Comparison of ENCODE assay signal across 19 cellular contexts in the genomic region with DNA sequence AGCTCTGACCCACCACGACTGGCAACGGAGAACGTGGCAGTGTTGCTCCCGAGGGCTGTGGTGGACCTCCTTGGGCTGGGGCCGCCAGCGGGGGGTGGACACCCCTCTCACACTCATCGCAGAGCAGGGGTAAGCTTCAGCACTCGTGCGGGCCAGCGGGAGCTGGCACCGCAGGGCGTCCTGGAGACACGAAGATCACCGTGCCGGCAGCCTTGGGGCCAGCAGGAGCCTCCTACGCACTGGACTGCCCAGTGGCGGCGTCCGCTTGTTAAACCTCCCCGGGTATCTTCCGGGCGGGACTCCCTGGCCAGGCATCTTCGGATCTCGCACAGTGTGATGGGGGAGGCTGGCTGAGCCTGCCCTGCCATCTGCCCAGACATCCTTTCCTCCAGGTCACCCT.
"Had no signal": no experiment of that assay in that cellular context is flagged by ENCODE, and none has a peak within 500 bp of the region (broad histone marks: within the 10 kb centered on the region; RNA-seq: fewer than 3 reads in every experiment).

No MANE protein-coding gene starts in this region.

- H3K27ac ChIP-seq: coronary artery, esophagus squamous epithelium, prostate gland, spleen, tibial nerve had no signal

- H3K36me3 ChIP-seq: esophagus squamous epithelium, prostate gland, tibial nerve had no signal

- ATAC-seq: left cardiac atrium; sciatic nerve; stimulated activated naive B cell treated with anti-CD40 and anti-IgM and Interleukin-4, amounts not matched to agents 10 μg/mL and 1 μg/mL and 100 μg/mL, for 72 hours; WTC11 had no signal

- FAIRE-seq: urothelium cell line had no signal

- DNase-seq: activated CD4-positive, alpha-beta memory T cell treated with anti-CD3 and anti-CD28 coated beads for 36 hours; activated CD4-positive, alpha-beta T cell treated with anti-CD3 and anti-CD28 coated beads for 4 hours; activated gamma-delta T cell treated with Interleukin-2 at 50 U/mL for 16 hours; activated T-cell treated with anti-CD3 and anti-CD28 coated beads for 4 hours; central memory CD4-positive, alpha-beta T cell; effector CD4-positive, alpha-beta T cell; esophagus squamous epithelium; left cardiac atrium; nephron progenitor cell; spleen; stimulated activated naive B cell treated with anti-CD40 and anti-IgM and Interleukin-4, amounts not matched to agents 10 μg/mL and 1 μg/mL and 100 μg/mL, for 72 hours had no signal

- H3K4me1 ChIP-seq: prostate gland had no signal

- H3K9me3 ChIP-seq: esophagus squamous epithelium, prostate gland, tibial nerve had no signal

- H3K4me3 ChIP-seq: coronary artery, esophagus squamous epithelium, lung, prostate gland, SK-N-MC, spleen, tibial nerve had no signal

- H3K27me3 ChIP-seq: spleen had no signal
